ENCODE assay signal across 8 cellular contexts in the genomic region with DNA sequence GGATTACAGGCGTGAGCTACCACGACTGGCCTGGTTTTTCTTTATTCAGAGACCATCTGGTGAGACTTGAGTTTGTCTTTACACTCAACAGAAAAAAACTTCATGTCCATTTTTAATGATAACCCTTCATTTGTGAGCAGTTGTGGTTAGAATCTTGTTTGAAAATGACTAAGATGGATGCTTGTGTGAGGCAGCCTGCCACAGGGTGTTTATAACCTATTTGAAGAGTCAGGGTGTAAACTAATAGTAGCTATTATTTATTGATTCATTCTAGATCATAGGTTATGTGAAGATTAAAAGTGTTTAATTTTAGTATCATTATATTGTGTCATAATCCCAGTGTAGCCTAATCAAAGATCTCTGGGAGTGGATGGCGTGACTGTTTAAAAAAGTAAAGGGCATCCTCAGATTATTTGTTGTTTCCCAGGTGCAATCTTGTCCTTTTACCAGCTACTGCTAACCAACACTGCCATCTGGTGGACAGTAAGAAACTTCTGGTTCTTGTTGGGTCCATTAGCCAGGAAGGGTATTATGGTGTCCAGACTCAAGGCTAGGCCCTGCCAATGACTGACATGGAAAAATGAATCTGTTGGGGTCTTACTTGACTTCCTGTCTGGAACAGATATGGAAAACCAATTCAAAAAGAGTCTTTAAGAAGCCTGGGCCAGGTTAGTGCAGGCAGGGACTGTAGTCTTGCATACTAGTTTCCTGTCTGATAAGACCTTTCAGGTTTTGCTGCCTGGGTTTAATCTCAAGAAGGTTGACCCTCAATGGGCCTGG.
DNase-seq lines count a peak whose midpoint lies in the region; ATAC-seq and TF ChIP-seq lines count a peak whose summit lies in the region.

No MANE protein-coding gene starts in this region.

- ATAC-seq in DND-41 (ENCODE audit: insufficient read depth, low read depth), result peak; percentile 78
- peak; percentile 51 for ATAC-seq in GM21360 (IDR thresholded peaks at IDR 0.05; ENCODE audit: unreplicated experiment)
- ATAC-seq in HG03196 (IDR thresholded peaks at IDR 0.05; ENCODE audit: unreplicated experiment), result no peak

- no peak overlapping the region for H3K4me3 ChIP-seq in DND-41 (ENCODE audit: low read depth in 1 of 2, low read length in 2 of 2)

- TF ChIP-seq CTCF in DND-41 (IDR thresholded peaks at IDR 0.05; ENCODE audit: borderline replicate concordance, extremely low read depth, low read length, poor library complexity, severe bottlenecking), result peak; percentile 83

- peaks cover 9% of the 10 kb centered on the region for H4K20me1 ChIP-seq in DND-41 (ENCODE audit: insufficient read depth, low read length)

- H3K27me3 ChIP-seq in DND-41 (ENCODE audit: insufficient read depth, low read length, poor library complexity), result no peaks in the 10 kb centered on the region

- no peak overlapping the region for H3K27ac ChIP-seq in DND-41 (ENCODE audit: low read length)

- H3K4me2 ChIP-seq in DND-41 (ENCODE audit: insufficient read depth, low read length), result no peak overlapping the region

- H3K79me2 ChIP-seq in DND-41 (ENCODE audit: insufficient read depth, low read length), result no peaks in the 10 kb centered on the region

- no peak overlapping the region for H3K9ac ChIP-seq in DND-41 (ENCODE audit: low read depth, low read length)

- no peaks in the 10 kb centered on the region for H3K9me3 ChIP-seq in DND-41 (ENCODE audit: insufficient read depth, low read length, severe bottlenecking)

- DNase-seq in DND-41 (peak; percentile 52), HS-5 (ENCODE audit: low read depth) (peak; percentile 69), NCI-H82 (lab: John Stamatoyannopoulos, UW) (peak; percentile 89), activated T-cell treated with anti-CD3 and anti-CD28 coated beads for 24 hours (ENCODE audit: low read depth) (peak; percentile 28), fibroblast of the conjunctiva (ENCODE audit: low read depth) (peak; percentile 93), non-pigmented ciliary epithelial cell (ENCODE audit: low read depth) (peak; percentile 78)

- H3K36me3 ChIP-seq in DND-41 (ENCODE audit: insufficient read depth, low read length), result peaks cover 24% of the 10 kb centered on the region

- no peak overlapping the region for H2AFZ ChIP-seq in DND-41 (ENCODE audit: low read depth, low read length)

- no peaks in the 10 kb centered on the region for H3K4me1 ChIP-seq in DND-41 (ENCODE audit: insufficient read depth, low read length)

Comparison
In these comparisons a context has a peak if more than half of its experiments do, and no peak if none do; other contexts are left out.
1. DNase-seq: peak in every context shown above with its lines; median percentile 93 in fibroblast of the conjunctiva; 89 in NCI-H82; 78 in non-pigmented ciliary epithelial cell; 69 in HS-5; 52 in DND-41; 28 in activated T-cell treated with anti-CD3 and anti-CD28 coated beads for 24 hours.